Comparison of ENCODE assay signal across 8 cellular contexts in genomic region chr2:236569593-236569973, GRCh38. TPM values are rescaled to one million over a fixed set of nuclear protein-coding genes. Genes with fewer than 3 reads are reported as not detected.
DNase-seq lines count a peak whose midpoint lies in the region; ATAC-seq and TF ChIP-seq lines count a peak whose summit lies in the region.

Gene ACKR3, plus strand, starts transcription at chr2:236569825. Its CDS starts 10,641 bp downstream, at chr2:236580466.

- peak; percentile 70 for ATAC-seq in HG02571 (IDR thresholded peaks at IDR 0.05; ENCODE audit: unreplicated experiment)

- TF ChIP-seq CTCF in GM12873 (IDR thresholded peaks at IDR 0.05; ENCODE audit: insufficient read depth, low read depth, low read length, missing control alignments) (peak; percentile 78), VCaP (conservative IDR thresholded peaks at IDR 0.05) (peak; percentile 79), cardiac fibroblast (IDR thresholded peaks at IDR 0.05; ENCODE audit: low read depth, low read length) (no peak), kidney epithelial cell (IDR thresholded peaks at IDR 0.05; ENCODE audit: insufficient read depth, low read length, poor library complexity, severe bottlenecking) (peak; percentile 48)

- DNase-seq in NCI-H1436 treated with DMSO at 0.1 percent for 48 hours (lab: John Stamatoyannopoulos, UW) (peak; percentile 60), cardiac fibroblast (ENCODE audit: low read depth in 2 of 2) (peak; percentile 27 to 88), kidney epithelial cell (ENCODE audit: low read depth) (peak; percentile 21), OCI-M1 (lab: John Stamatoyannopoulos, UW) (no peak)
- peak; percentile 43 to 48 for DNase-seq in stimulated activated CD4-positive, alpha-beta T cell treated with anti-CD3 and anti-CD28 coated beads, Interleukin-15, amount 100 ng/mL, for 1 hour (ENCODE audit: low read depth in 1 of 2, low spot score in 1 of 2)

- peaks cover 48% of the 10 kb centered on the region for H3K27me3 ChIP-seq in kidney epithelial cell (ENCODE audit: control insufficient read depth, insufficient read depth, low read length)

- peak within 1 kb of the TSS; percentile 93 for H3K27ac ChIP-seq in VCaP

- no peaks in the 10 kb centered on the region for H3K36me3 ChIP-seq in kidney epithelial cell (ENCODE audit: control insufficient read depth, insufficient read depth, low read length)

- peak within 1 kb of the TSS in 1 of 2 donors; percentile 13 for H3K4me3 ChIP-seq in cardiac fibroblast (replicated peaks in 1 of 2; ENCODE audit: low read depth in 2 of 2, low read length in 2 of 2)
- no peak within 1 kb of the TSS for H3K4me3 ChIP-seq in kidney epithelial cell (ENCODE audit: low read depth, low read length)

RNA-seq across cellular contexts. Expression of gene ACKR3, which starts in this region (rescaled TPM):
- total RNA-seq in kidney epithelial cell, result 0.89 and 1.2 TPM in 2 replicates
